Comparison of ENCODE assay signal across 10 cellular contexts in genomic region chr3:50607271-50608091, GRCh38. TPM values are rescaled to one million over a fixed set of nuclear protein-coding genes. Genes with fewer than 3 reads are reported as not detected.
DNase-seq lines count a peak whose midpoint lies in the region; ATAC-seq lines count a peak whose summit lies in the region.
"Had no signal": no experiment of that assay in that cellular context is flagged by ENCODE, and none has a peak within 500 bp of the region (broad histone marks: within the 10 kb centered on the region; RNA-seq: fewer than 3 reads in every experiment).

No MANE protein-coding gene starts in this region.

- H3K4me3 ChIP-seq in BLaER1: no peak overlapping the region

- peaks cover 23% of the 10 kb centered on the region for H3K36me3 ChIP-seq in BLaER1

- peak overlapping the region; percentile 68; the same call in 1 of the 2 replicates for H3K4me2 ChIP-seq in BLaER1

- H3K9me3 Mint-ChIP-seq in activated naive CD8-positive, alpha-beta T cell treated with anti-CD3 and anti-CD28 coated beads, Interleukin-2, amount 10 ng/mL, durations not matched to agents 7 days and 5 days: no peaks in the 10 kb centered on the region
- no peaks in the 10 kb centered on the region for H3K9me3 Mint-ChIP-seq in natural killer cell treated with Interleukin-12 subunit alpha and Interleukin-12 subunit beta and Interleukin-15 and Interleukin-18, amount 100 ng/mL, for 72 hours
- H3K9me3 Mint-ChIP-seq: CD14-positive monocyte had no signal

- H3K4me1 Mint-ChIP-seq in activated naive CD8-positive, alpha-beta T cell treated with anti-CD3 and anti-CD28 coated beads, Interleukin-2, amount 10 ng/mL, durations not matched to agents 7 days and 5 days: peaks cover 42% of the 10 kb centered on the region
- peaks cover 73 to 89% of the 10 kb centered on the region in 2 donors for H3K4me1 Mint-ChIP-seq in natural killer cell treated with Interleukin-12 subunit alpha and Interleukin-12 subunit beta and Interleukin-15 and Interleukin-18, amount 100 ng/mL, for 72 hours (ENCODE audit: low read depth in 2 of 2)

- POLR2A ChIA-PET in activated naive CD8-positive, alpha-beta T cell treated with anti-CD3 and anti-CD28 coated beads, Interleukin-2, amount 10 ng/mL, durations not matched to agents 7 days and 5 days (lab: Charles Lee): interaction anchor here (0.9 to 25.9 kb wide), 11 partner anchors 2 to 1376 kb away, joined by 3 to 3572 read pairs (median 6); partner anchors contain the start of genes ACY1, C3orf18, CISH and HEMK1

- peaks cover 77% of the 10 kb centered on the region for H3K4me1 ChIP-seq in BLaER1

- peak overlapping the region; percentile 15; the same call in 1 of the 2 replicates for H3K9ac ChIP-seq in BLaER1

- H3K27me3 ChIP-seq in BLaER1: no peaks in the 10 kb centered on the region

- H4K20me1 ChIP-seq in BLaER1: peaks cover 17% of the 10 kb centered on the region; the same call in 1 of the 2 replicates

- peak overlapping the region; percentile 97 for H3K4me3 Mint-ChIP-seq in activated naive CD8-positive, alpha-beta T cell treated with anti-CD3 and anti-CD28 coated beads, Interleukin-2, amount 10 ng/mL, durations not matched to agents 7 days and 5 days
- H3K4me3 Mint-ChIP-seq in natural killer cell treated with Interleukin-12 subunit alpha and Interleukin-12 subunit beta and Interleukin-15 and Interleukin-18, amount 100 ng/mL, for 72 hours: peak overlapping the region; percentile 91
- H3K4me3 Mint-ChIP-seq: CD14-positive monocyte had no signal

- peak; percentile 28 for DNase-seq in M059J (ENCODE audit: low read depth)
- peak; percentile 72 for DNase-seq in activated naive CD8-positive, alpha-beta T cell treated with anti-CD3 and anti-CD28 coated beads, Interleukin-2, amount 10 ng/mL, durations not matched to agents 7 days and 5 days
- DNase-seq in natural killer cell treated with Interleukin-12 subunit alpha and Interleukin-12 subunit beta and Interleukin-15 and Interleukin-18, amount 100 ng/mL, for 72 hours (ENCODE audit: low spot score): no peak
- no peak for DNase-seq in putamen (ENCODE audit: low spot score)
- no peak for DNase-seq in cerebellum (ENCODE audit: low spot score)
- DNase-seq: NCI-H2107 had no signal

- no peak for ATAC-seq in activated naive CD8-positive, alpha-beta T cell treated with anti-CD3 and anti-CD28 coated beads, Interleukin-2, amount 10 ng/mL, durations not matched to agents 7 days and 5 days (ENCODE audit: low read depth)
- no peak for ATAC-seq in natural killer cell treated with Interleukin-12 subunit alpha and Interleukin-12 subunit beta and Interleukin-15 and Interleukin-18, amount 100 ng/mL, for 72 hours
- no peak for ATAC-seq in GM18517 (IDR thresholded peaks at IDR 0.05; ENCODE audit: unreplicated experiment)
- no peak for ATAC-seq in HG03520 (IDR thresholded peaks at IDR 0.05; ENCODE audit: unreplicated experiment)

- H3K27ac Mint-ChIP-seq in activated naive CD8-positive, alpha-beta T cell treated with anti-CD3 and anti-CD28 coated beads, Interleukin-2, amount 10 ng/mL, durations not matched to agents 7 days and 5 days: peak overlapping the region; percentile 100
- H3K27ac Mint-ChIP-seq in natural killer cell treated with Interleukin-12 subunit alpha and Interleukin-12 subunit beta and Interleukin-15 and Interleukin-18, amount 100 ng/mL, for 72 hours: peak overlapping the region; percentile 99

- no peak overlapping the region for H3K27ac ChIP-seq in BLaER1

- no peaks in the 10 kb centered on the region for H3K27me3 Mint-ChIP-seq in activated naive CD8-positive, alpha-beta T cell treated with anti-CD3 and anti-CD28 coated beads, Interleukin-2, amount 10 ng/mL, durations not matched to agents 7 days and 5 days
- no peaks in the 10 kb centered on the region for H3K27me3 Mint-ChIP-seq in natural killer cell treated with Interleukin-12 subunit alpha and Interleukin-12 subunit beta and Interleukin-15 and Interleukin-18, amount 100 ng/mL, for 72 hours

- peaks cover 92% of the 10 kb centered on the region for H3K36me3 Mint-ChIP-seq in activated naive CD8-positive, alpha-beta T cell treated with anti-CD3 and anti-CD28 coated beads, Interleukin-2, amount 10 ng/mL, durations not matched to agents 7 days and 5 days
- H3K36me3 Mint-ChIP-seq in natural killer cell treated with Interleukin-12 subunit alpha and Interleukin-12 subunit beta and Interleukin-15 and Interleukin-18, amount 100 ng/mL, for 72 hours: peaks cover 38% of the 10 kb centered on the region

- H3K9me3 ChIP-seq in BLaER1: no peaks in the 10 kb centered on the region

RNA-seq across cellular contexts. Expression of gene CISH, which starts 4.1 kb away (rescaled TPM):
- total RNA-seq in M059J (2014; rRNA removed; shearing (Covaris generic)): 0.81 and 0.99 TPM in 2 replicates
- 100 to 1,000 TPM; 365 to 400 TPM for total RNA-seq in activated naive CD8-positive, alpha-beta T cell treated with anti-CD3 and anti-CD28 coated beads, Interleukin-2, amount 10 ng/mL, durations not matched to agents 7 days and 5 days
- total RNA-seq in natural killer cell treated with Interleukin-12 subunit alpha and Interleukin-12 subunit beta and Interleukin-15 and Interleukin-18, amount 100 ng/mL, for 72 hours: 100 to 1,000 TPM; 146 to 151 TPM
- total RNA-seq in cerebellum: 1.4 TPM

RNA-seq across cellular contexts. Expression of gene MAPKAPK3, which starts 9.5 kb away (rescaled TPM):
- total RNA-seq in M059J (2014; rRNA removed; shearing (Covaris generic)): 40.0 and 46.4 TPM in 2 replicates
- total RNA-seq in activated naive CD8-positive, alpha-beta T cell treated with anti-CD3 and anti-CD28 coated beads, Interleukin-2, amount 10 ng/mL, durations not matched to agents 7 days and 5 days: 100 to 1,000 TPM; 176 to 195 TPM
- 100 to 1,000 TPM in 1 of 2 donors, 10 to 100 TPM in 1; 84.8 to 106 TPM for total RNA-seq in natural killer cell treated with Interleukin-12 subunit alpha and Interleukin-12 subunit beta and Interleukin-15 and Interleukin-18, amount 100 ng/mL, for 72 hours
- total RNA-seq in cerebellum: 12.2 TPM

RNA-seq across cellular contexts. Expression of gene HEMK1, which starts 38.2 kb away (rescaled TPM):
- total RNA-seq in M059J (2014; rRNA removed; shearing (Covaris generic)): 5.5 and 7.3 TPM in 2 replicates
- 100 to 1,000 TPM in 1 of 2 experiments, 10 to 100 TPM in 1; 97.4 to 102 TPM for total RNA-seq in activated naive CD8-positive, alpha-beta T cell treated with anti-CD3 and anti-CD28 coated beads, Interleukin-2, amount 10 ng/mL, durations not matched to agents 7 days and 5 days
- 10 to 100 TPM; 31.5 to 48.4 TPM for total RNA-seq in natural killer cell treated with Interleukin-12 subunit alpha and Interleukin-12 subunit beta and Interleukin-15 and Interleukin-18, amount 100 ng/mL, for 72 hours
- 9.0 TPM for total RNA-seq in cerebellum

RNA-seq across cellular contexts. Expression of gene C3orf18, which starts 39.9 kb away (rescaled TPM):
- 0.05 and 2.7 TPM in 2 replicates for total RNA-seq in M059J (2014; rRNA removed; shearing (Covaris generic))
- total RNA-seq in activated naive CD8-positive, alpha-beta T cell treated with anti-CD3 and anti-CD28 coated beads, Interleukin-2, amount 10 ng/mL, durations not matched to agents 7 days and 5 days: 10 to 100 TPM; 53.2 to 58.4 TPM
- total RNA-seq in natural killer cell treated with Interleukin-12 subunit alpha and Interleukin-12 subunit beta and Interleukin-15 and Interleukin-18, amount 100 ng/mL, for 72 hours: 1 to 10 TPM; 5.1 to 6.2 TPM
- 15.8 TPM for total RNA-seq in cerebellum

Comparison
In these comparisons a context has a peak if more than half of its experiments do, and no peak if none do; other contexts are left out.
1. DNase-seq: peak in M059J (single experiment) and activated naive CD8-positive, alpha-beta T cell treated with anti-CD3 and anti-CD28 coated beads, Interleukin-2, amount 10 ng/mL, durations not matched to agents 7 days and 5 days (single experiment); none in natural killer cell treated with Interleukin-12 subunit alpha and Interleukin-12 subunit beta and Interleukin-15 and Interleukin-18, amount 100 ng/mL, for 72 hours (single experiment), putamen (single experiment) and cerebellum (single experiment).
2. RNA of gene CISH, which starts 4.1 kb away (total RNA-seq): 365 to 400 TPM in activated naive CD8-positive, alpha-beta T cell treated with anti-CD3 and anti-CD28 coated beads, Interleukin-2, amount 10 ng/mL, durations not matched to agents 7 days and 5 days and 146 to 151 TPM in natural killer cell treated with Interleukin-12 subunit alpha and Interleukin-12 subunit beta and Interleukin-15 and Interleukin-18, amount 100 ng/mL, for 72 hours; 1.4 TPM in cerebellum (single experiment) and 0.81 to 0.99 TPM in M059J; every median in the first group is over 10 times any median in the second.